29 cellular contexts compared by ENCODE assay signal in genomic region chrX:100407147-100407783, GRCh38. TPM values are rescaled to one million over a fixed set of nuclear protein-coding genes. Genes with fewer than 3 reads are reported as not detected.
DNase-seq lines count a peak whose midpoint lies in the region; TF ChIP-seq lines count a peak whose summit lies in the region.
"Had no signal": no experiment of that assay in that cellular context is flagged by ENCODE, and none has a peak within 500 bp of the region (broad histone marks: within the 10 kb centered on the region; RNA-seq: fewer than 3 reads in every experiment).

No MANE protein-coding gene starts in this region.

- no peak overlapping the region for H2AFZ ChIP-seq in trophoblast cell (ENCODE audit: insufficient read depth, low read length, poor library complexity)
- H2AFZ ChIP-seq: PC-9 had no signal

- 37% methylated on average over 47 of the region's 47 CpGs for WGBS in HUES64
- no CpG with 5 or more reads among the region's 47 CpGs for WGBS in trophoblast cell (ENCODE audit: extremely low coverage, insufficient coverage, insufficient read length)
- 17 to 64% (median 31%) methylated on average over 18 to 47 of the region's 47 CpGs; no CpG with 5 or more reads in 1 of the 5 donors for WGBS in spleen, 5 donors

- no peak overlapping the region for H2BK12ac ChIP-seq in trophoblast cell (ENCODE audit: low read length)

- H3K36me3 ChIP-seq in HUES64 (ENCODE audit: insufficient read depth, low read length), result no peaks in the 10 kb centered on the region
- H3K36me3 ChIP-seq in iPS-20b (ENCODE audit: insufficient read depth, low read depth, low read length), result no peaks in the 10 kb centered on the region
- no peaks in the 10 kb centered on the region for H3K36me3 ChIP-seq in trophoblast cell (ENCODE audit: control insufficient read depth in 1 of 2, insufficient read depth in 2 of 2, low read length in 2 of 2)
- no peaks in the 10 kb centered on the region for H3K36me3 ChIP-seq in spleen
- H3K36me3 ChIP-seq: BLaER1 treated with 17β-estradiol and CSF1 and Interleukin-3, amounts not matched to agents 10 nM and 100 nM; left lung; ovary; upper lobe of left lung had no signal

- H3K27ac ChIP-seq in HUES64 (ENCODE audit: low read depth, low read length) (no peak overlapping the region), iPS-20b (ENCODE audit: low read length) (no peak overlapping the region), trophoblast cell (ENCODE audit: low read depth, low read length) (no peak overlapping the region), spleen (no peak overlapping the region)
- H3K27ac ChIP-seq: BLaER1 treated with 17β-estradiol and CSF1 and Interleukin-3, amounts not matched to agents 10 nM and 100 nM; foreskin keratinocyte; left lung; ovary; PC-9; upper lobe of left lung; VCaP had no signal

- H4K91ac ChIP-seq in trophoblast cell (ENCODE audit: low read depth, low read length), result no peak overlapping the region

- intact Hi-C loops in spleen (cut with DNase I; ENCODE audit: low total_unique reads), result no loop called here
- intact Hi-C loops in CD14-positive monocyte (cut with micrococcal nuclease), result no loop called here

- H3K79me1 ChIP-seq in trophoblast cell (ENCODE audit: low read length), result no peaks in the 10 kb centered on the region

- H4K8ac ChIP-seq in trophoblast cell (ENCODE audit: low read depth, low read length), result no peak overlapping the region

- no peak overlapping the region for H2BK5ac ChIP-seq in trophoblast cell (ENCODE audit: low read depth, low read length, poor library complexity)

- H3K4me3 Mint-ChIP-seq in CD14-positive monocyte, result peak overlapping the region in 1 of 2 donors; percentile 78
- H3K4me3 Mint-ChIP-seq: activated naive CD4-positive, alpha-beta T cell treated with anti-CD3 and anti-CD28 coated beads, Interleukin-2, amount 50 U/mL, for 24 hours; HFFc6 had no signal

- TF ChIP-seq POLR2A in spleen (IDR thresholded peaks at IDR 0.05), result no peak

- H2AK5ac ChIP-seq in trophoblast cell (ENCODE audit: low read length), result no peak overlapping the region

- H3K27me3 ChIP-seq in HUES64 (ENCODE audit: insufficient read depth, low read length), result peaks cover 99% of the 10 kb centered on the region
- H3K27me3 ChIP-seq in iPS-20b (ENCODE audit: insufficient read depth, low read length), result peaks cover 98% of the 10 kb centered on the region
- peaks cover 50% of the 10 kb centered on the region for H3K27me3 ChIP-seq in trophoblast cell (ENCODE audit: insufficient read depth, low read length)
- H3K27me3 ChIP-seq in spleen (replicated peaks in 1 of 7), result peaks cover 0 to 92% (median 67%) of the 10 kb centered on the region in 7 donors
- H3K27me3 ChIP-seq: ovary had no signal

- peak overlapping the region; percentile 83 for H3K4me2 ChIP-seq in trophoblast cell (ENCODE audit: low read length)
- H3K4me2 ChIP-seq: BLaER1 treated with 17β-estradiol and CSF1 and Interleukin-3, amounts not matched to agents 10 nM and 100 nM; PC-9 had no signal

- H3K4me3 ChIP-seq in HUES64 (ENCODE audit: low read length) (0 out of 2 replicates have a peak overlapping the region, but pooled peaks have one; percentile 37), iPS-20b (ENCODE audit: low read length) (peak overlapping the region; percentile 22; the same call in 1 of the 2 replicates), trophoblast cell (ENCODE audit: low read depth, low read length) (peak overlapping the region; percentile 1), spleen (no peak overlapping the region)
- H3K4me3 ChIP-seq: BLaER1 treated with 17β-estradiol and CSF1 and Interleukin-3, amounts not matched to agents 10 nM and 100 nM; left lung; ovary; PC-9; upper lobe of left lung had no signal

- DNase-seq in GM13977 (ENCODE audit: low spot score) (peak; percentile 11), trophoblast cell (no peak), spleen (no peak), NCI-H1092 treated with DMSO at 0.1 percent for 48 hours (lab: John Stamatoyannopoulos, UW) (no peak), CD14-positive monocyte (ENCODE audit: low spot score) (no peak)
- DNase-seq: activated CD4-positive, alpha-beta T cell treated with anti-CD3 and anti-CD28 coated beads for 48 hours; DMS79 treated with DMSO at 0.1 percent for 48 hours; endodermal cell; foreskin keratinocyte; GF-D8; HFFc6; left lung; mesenchymal stem cell; NCI-H1048; NCI-H187; NCI-H2171 treated with DMSO at 0.1 percent for 48 hours; NCI-H524; NK-92 treated with Interleukin-12 subunit alpha and Interleukin-12 subunit beta, amount 100 ng/mL, for 24 hours; PC-9; Right ventricle myocardium superior; T-helper 9 cell had no signal

- no peak overlapping the region for H2BK120ac ChIP-seq in trophoblast cell (ENCODE audit: insufficient read depth, low read length, poor library complexity)

- no peak overlapping the region for H3K18ac ChIP-seq in trophoblast cell (ENCODE audit: low read length)

- H3K23ac ChIP-seq in trophoblast cell (ENCODE audit: low read length), result no peak overlapping the region

- peak overlapping the region; percentile 7 for H4K12ac ChIP-seq in trophoblast cell (ENCODE audit: low read depth, low read length)

- peaks cover 69 to 82% (median 69%) of the 10 kb centered on the region in 3 donors for H3K27me3 Mint-ChIP-seq in CD14-positive monocyte (ENCODE audit: low read depth in 3 of 3)

- H3K79me2 ChIP-seq in trophoblast cell (ENCODE audit: control insufficient read depth, insufficient read depth, low read length, poor library complexity), result no peaks in the 10 kb centered on the region

- in situ Hi-C loops in GM13977 (cut with MboI; ENCODE audit: low pct_unique_long_range_greater_than_20kb, low sequenced_read_pairs, unreplicated experiment), result no loop called here

- peaks cover 3% of the 10 kb centered on the region for H3K4me1 Mint-ChIP-seq in CD14-positive monocyte

- H3K9ac ChIP-seq in HUES64 (ENCODE audit: low read depth, low read length) (no peak overlapping the region), iPS-20b (ENCODE audit: low read depth, low read length) (no peak overlapping the region), trophoblast cell (ENCODE audit: low read length) (no peak overlapping the region)
- H3K9ac ChIP-seq: BLaER1 treated with 17β-estradiol and CSF1 and Interleukin-3, amounts not matched to agents 10 nM and 100 nM had no signal

- H3K27ac Mint-ChIP-seq in CD14-positive monocyte, result no peak overlapping the region
- H3K27ac Mint-ChIP-seq: activated naive CD4-positive, alpha-beta T cell treated with anti-CD3 and anti-CD28 coated beads, Interleukin-2, amount 50 U/mL, for 24 hours; activated T-helper 2 cell treated with anti-CD3 and anti-CD28 coated beads, Interferon-gamma antibody, Interleukin-2, Interleukin-4, amounts not matched to agents 10 μg/mL and 5 μg/mL and 100 μg/mL, durations not matched to agents 14 hours and 24 hours and 36 hours; endodermal cell; HFFc6 had no signal

- TF ChIP-seq CTCF in GM13977 (IDR thresholded peaks at IDR 0.05; ENCODE audit: extremely low read depth, insufficient read depth, missing control alignments) (no peak), spleen (IDR thresholded peaks at IDR 0.05 in 8 of 11, conservative IDR thresholded peaks at IDR 0.05 in 3 of 11) (no peak), CD14-positive monocyte (IDR thresholded peaks at IDR 0.05) (no peak)

- no peaks in the 10 kb centered on the region for H3K9me3 ChIP-seq in HUES64 (ENCODE audit: insufficient read depth, low read depth, low read length)
- H3K9me3 ChIP-seq in iPS-20b (ENCODE audit: insufficient read depth, low read depth, low read length), result no peaks in the 10 kb centered on the region
- H3K9me3 ChIP-seq in trophoblast cell (ENCODE audit: insufficient read depth, low read depth, low read length), result peaks cover 13% of the 10 kb centered on the region
- H3K9me3 ChIP-seq in spleen, result no peaks in the 10 kb centered on the region
- H3K9me3 ChIP-seq: left lung, ovary, upper lobe of left lung had no signal

- H3K4me1 ChIP-seq in HUES64 (ENCODE audit: insufficient read depth, low read length) (peaks cover 14% of the 10 kb centered on the region), iPS-20b (ENCODE audit: insufficient read depth, low read length) (peaks cover 5% of the 10 kb centered on the region; the same call in 1 of the 2 replicates), trophoblast cell (ENCODE audit: control insufficient read depth in 1 of 2, insufficient read depth in 2 of 2, low read length in 2 of 2) (peaks cover 8 to 15% of the 10 kb centered on the region in 2 experiments), spleen (peaks cover 0 to 38% (median 20%) of the 10 kb centered on the region in 6 donors)
- H3K4me1 ChIP-seq: foreskin keratinocyte had no signal

- H3K4ac ChIP-seq in trophoblast cell (ENCODE audit: low read depth, low read length), result no peak overlapping the region

- H3K9me3 Mint-ChIP-seq in CD14-positive monocyte, result peaks cover 3 to 45% (median 26%) of the 10 kb centered on the region in 7 donors
- H3K9me3 Mint-ChIP-seq: activated naive CD4-positive, alpha-beta T cell treated with anti-CD3 and anti-CD28 coated beads, Interleukin-2, amount 50 U/mL, for 24 hours; activated T-helper 2 cell treated with anti-CD3 and anti-CD28 coated beads, Interferon-gamma antibody, Interleukin-2, Interleukin-4, amounts not matched to agents 10 μg/mL and 5 μg/mL and 100 μg/mL, durations not matched to agents 14 hours and 24 hours and 36 hours; HFFc6 had no signal

- H3K14ac ChIP-seq in trophoblast cell (ENCODE audit: low read length), result no peak overlapping the region

- no peaks in the 10 kb centered on the region for H3K36me3 Mint-ChIP-seq in CD14-positive monocyte
- H3K36me3 Mint-ChIP-seq: activated naive CD4-positive, alpha-beta T cell treated with anti-CD3 and anti-CD28 coated beads, Interleukin-2, amount 50 U/mL, for 24 hours had no signal

RNA-seq across cellular contexts. Expression of gene PCDH19, which starts 2.8 kb away (rescaled TPM):
- polyA plus RNA-seq in HUES64 (2013, experiment 1 of 2), result 1.6 TPM
- polyA plus RNA-seq in HUES64 (2013, experiment 2 of 2), result 2.6 TPM
- 2.3 and 2.5 TPM in 2 replicates for polyA plus RNA-seq in trophoblast cell (2013)
- under 1 TPM; 0.06 to 0.34 (median 0.09) TPM for total RNA-seq in spleen
- under 1 TPM; 0.02 to 0.06 (median 0.02) TPM for polyA plus RNA-seq in spleen
- polyA plus RNA-seq in CD14-positive monocyte, result not detected
- total RNA-seq: activated T-helper 2 cell treated with anti-CD3 and anti-CD28 coated beads, Interferon-gamma antibody, Interleukin-2, Interleukin-4, amounts not matched to agents 10 μg/mL and 5 μg/mL and 100 μg/mL, durations not matched to agents 14 hours and 24 hours and 36 hours had no signal
- polyA plus RNA-seq: foreskin keratinocyte had no signal

Comparison
In these comparisons a context has a peak if more than half of its experiments do, and no peak if none do; other contexts are left out.
1. H3K4me3 ChIP-seq: peak in HUES64 (single experiment), iPS-20b (single experiment) and trophoblast cell (single experiment); none in spleen (0 of 8).